ENCODE assay signal across 1 cellular context in genomic region chr1:228394571-228395394, GRCh38.
TF ChIP-seq lines count a peak whose summit lies in the region.

No MANE protein-coding gene starts in this region.

TF ChIP-seq in HCT116, 20 proteins besides CTCF, POLR2A, EP300 and RAD21:
- TF ChIP-seq CEBPB (IDR thresholded peaks at IDR 0.05; ENCODE audit: low read depth): no peak
- TF ChIP-seq EZH2phosphoT487 (IDR thresholded peaks at IDR 0.05; ENCODE audit: borderline replicate concordance): no peak
TF ChIP-seq in HCT116: peak in this region for 0.
